20 cellular contexts compared by ENCODE assay signal in the genomic region with DNA sequence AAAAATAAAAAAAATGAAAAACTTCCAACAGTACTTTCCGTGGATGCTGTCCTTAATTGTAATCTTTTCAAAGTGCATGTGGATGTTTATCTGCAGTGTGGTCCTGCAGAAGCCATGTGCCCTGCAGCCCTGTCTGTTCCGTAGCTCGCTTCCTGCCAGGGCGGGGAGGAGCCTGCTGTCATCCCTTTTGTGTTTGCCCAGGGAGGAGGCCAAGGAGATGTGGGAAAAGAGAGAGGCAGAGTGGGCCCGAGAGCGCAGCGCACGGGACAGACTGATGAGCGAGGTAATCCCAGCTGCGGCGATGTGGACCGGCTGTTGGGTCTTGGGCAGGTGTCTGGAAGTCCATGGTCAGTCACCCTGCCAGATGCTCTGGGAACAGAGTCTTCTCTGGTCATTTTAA. TPM values are rescaled to one million over a fixed set of nuclear protein-coding genes. Genes with fewer than 3 reads are reported as not detected.
DNase-seq lines count a peak whose midpoint lies in the region; ATAC-seq and TF ChIP-seq lines count a peak whose summit lies in the region.
"Had no signal": no experiment of that assay in that cellular context is flagged by ENCODE, and none has a peak within 500 bp of the region (broad histone marks: within the 10 kb centered on the region; RNA-seq: fewer than 3 reads in every experiment).

No MANE protein-coding gene starts in this region.

- no peak for DNase-seq in activated T-cell treated with anti-CD3 and anti-CD28 coated beads, Interleukin-2, amount 50 U/mL, for 24 hours
- no peak for DNase-seq in activated T-cell treated with anti-CD3 and anti-CD28 coated beads, Interleukin-2, amount 50 U/mL, for 48 hours
- DNase-seq in EH (ENCODE audit: low read depth) (peak; percentile 42), neural progenitor cell (ENCODE audit: low spot score) (no peak), NK-92 (lab: John Stamatoyannopoulos, UW; ENCODE audit: unreplicated experiment) (no peak), hepatocyte (ENCODE audit: low spot score) (no peak)
- no peak for DNase-seq in effector memory CD8-positive, alpha-beta T cell
- no peak for DNase-seq in stimulated activated CD4-positive, alpha-beta T cell treated with anti-CD3 and anti-CD28 coated beads, Interleukin-2, amount 100 ng/mL, for 48 hours
- DNase-seq: AML-193, Caco-2, GF-D8, H9, Karpas-422, NCI-H1092, NCI-H1436 treated with DMSO at 0.1 percent for 48 hours, NCI-H2029, NCI-H526 had no signal

- no peaks in the 10 kb centered on the region for H3K9me3 Mint-ChIP-seq in activated T-cell treated with anti-CD3 and anti-CD28 coated beads, Interleukin-2, amount 50 U/mL, for 24 hours
- H3K9me3 Mint-ChIP-seq in effector memory CD8-positive, alpha-beta T cell: no peaks in the 10 kb centered on the region
- H3K9me3 Mint-ChIP-seq in neural progenitor cell: no peaks in the 10 kb centered on the region
- H3K9me3 Mint-ChIP-seq: H9, IgD-negative memory B cell had no signal

- H3K4me2 ChIP-seq in neural progenitor cell: no peak overlapping the region
- no peak overlapping the region for H3K4me2 ChIP-seq in hepatocyte

- no peaks in the 10 kb centered on the region for H3K9me2 ChIP-seq in hepatocyte (replicated peaks; ENCODE audit: insufficient read depth)

- H3K36me3 Mint-ChIP-seq in activated T-cell treated with anti-CD3 and anti-CD28 coated beads, Interleukin-2, amount 50 U/mL, for 24 hours (ENCODE audit: low read depth): peaks cover 99% of the 10 kb centered on the region
- H3K36me3 Mint-ChIP-seq in effector memory CD8-positive, alpha-beta T cell (ENCODE audit: insufficient read depth): peaks cover 40% of the 10 kb centered on the region
- H3K36me3 Mint-ChIP-seq in neural progenitor cell: peaks cover 25% of the 10 kb centered on the region

- H3K4me3 ChIP-seq in neural progenitor cell (no peak overlapping the region), hepatocyte (no peak overlapping the region)

- H3K9me3 ChIP-seq in neural progenitor cell (ENCODE audit: low read depth) (no peaks in the 10 kb centered on the region), hepatocyte (ENCODE audit: low read depth) (no peaks in the 10 kb centered on the region)
- H3K9me3 ChIP-seq: Caco-2 had no signal

- H4K20me1 ChIP-seq in neural progenitor cell (ENCODE audit: low read depth) (no peaks in the 10 kb centered on the region), hepatocyte (ENCODE audit: insufficient read depth, poor library complexity, severe bottlenecking) (no peaks in the 10 kb centered on the region)

- H2AFZ ChIP-seq in neural progenitor cell (replicated peaks) (no peak overlapping the region), hepatocyte (no peak overlapping the region)

- H3K36me3 ChIP-seq in neural progenitor cell (no peaks in the 10 kb centered on the region), hepatocyte (replicated peaks; ENCODE audit: insufficient read depth, low read depth) (no peaks in the 10 kb centered on the region)

- no peaks in the 10 kb centered on the region for H3F3A ChIP-seq in neural progenitor cell (ENCODE audit: low read depth)

- no peaks in the 10 kb centered on the region for H3K27me3 ChIP-seq in neural progenitor cell
- H3K27me3 ChIP-seq in hepatocyte: no peaks in the 10 kb centered on the region

- no peaks in the 10 kb centered on the region for H3K4me1 ChIP-seq in neural progenitor cell
- no peaks in the 10 kb centered on the region for H3K4me1 ChIP-seq in hepatocyte (ENCODE audit: insufficient read depth)
- H3K4me1 ChIP-seq: Caco-2 had no signal

- H3K27ac ChIP-seq in neural progenitor cell (no peak overlapping the region), hepatocyte (no peak overlapping the region)
- H3K27ac ChIP-seq: 22Rv1, HL-60 had no signal

- H3K4me1 Mint-ChIP-seq in activated T-cell treated with anti-CD3 and anti-CD28 coated beads, Interleukin-2, amount 50 U/mL, for 24 hours (ENCODE audit: low read depth): no peaks in the 10 kb centered on the region
- peaks cover 3 to 5% of the 10 kb centered on the region in 2 donors for H3K4me1 Mint-ChIP-seq in effector memory CD8-positive, alpha-beta T cell (ENCODE audit: low read depth in 2 of 2)
- H3K4me1 Mint-ChIP-seq in neural progenitor cell: peaks cover 2% of the 10 kb centered on the region
- H3K4me1 Mint-ChIP-seq: IgD-negative memory B cell had no signal

- H3K4me3 Mint-ChIP-seq in activated T-cell treated with anti-CD3 and anti-CD28 coated beads, Interleukin-2, amount 50 U/mL, for 24 hours: no peak overlapping the region
- H3K4me3 Mint-ChIP-seq in effector memory CD8-positive, alpha-beta T cell: no peak overlapping the region
- H3K4me3 Mint-ChIP-seq in neural progenitor cell: no peak overlapping the region
- H3K4me3 Mint-ChIP-seq: H9 had no signal

- 91% methylated on average over 12 of the region's 12 CpGs for whole genome bisulfite sequencing in hepatocyte (ENCODE audit: low lambda C conversion rate, missing lambda C conversion rate)

- peak overlapping the region; percentile 52 for H3K27ac Mint-ChIP-seq in activated T-cell treated with anti-CD3 and anti-CD28 coated beads, Interleukin-2, amount 50 U/mL, for 24 hours
- H3K27ac Mint-ChIP-seq in effector memory CD8-positive, alpha-beta T cell: peak overlapping the region; percentile 45 to 64
- peak overlapping the region; percentile 65 for H3K27ac Mint-ChIP-seq in neural progenitor cell
- H3K27ac Mint-ChIP-seq: IgD-negative memory B cell had no signal

- TF ChIP-seq CTCF in neural progenitor cell (IDR thresholded peaks at IDR 0.05): no peak
- TF ChIP-seq CTCF in hepatocyte (IDR thresholded peaks at IDR 0.05; ENCODE audit: poor library complexity): no peak

- H3K79me2 ChIP-seq in neural progenitor cell (ENCODE audit: low read depth): no peaks in the 10 kb centered on the region
- H3K79me2 ChIP-seq in hepatocyte: no peaks in the 10 kb centered on the region

- H3K9ac ChIP-seq in neural progenitor cell: no peak overlapping the region

- no peaks in the 10 kb centered on the region for H3K27me3 Mint-ChIP-seq in activated T-cell treated with anti-CD3 and anti-CD28 coated beads, Interleukin-2, amount 50 U/mL, for 24 hours
- no peaks in the 10 kb centered on the region for H3K27me3 Mint-ChIP-seq in effector memory CD8-positive, alpha-beta T cell
- peaks cover 6% of the 10 kb centered on the region for H3K27me3 Mint-ChIP-seq in neural progenitor cell (ENCODE audit: insufficient read depth, low read depth)
- H3K27me3 Mint-ChIP-seq: IgD-negative memory B cell had no signal

- ATAC-seq in effector memory CD8-positive, alpha-beta T cell (replicated peaks): no peak

RNA-seq across cellular contexts. Expression of a gene that starts 12.7 kb away (rescaled TPM):
- total RNA-seq in neural progenitor cell (ENCODE audit: low replicate concordance) (15.2 and 20.0 TPM in 2 replicates), hepatocyte (7.7 and 8.0 TPM in 2 replicates)
- 5.5 and 7.9 TPM in 2 replicates for polyA plus RNA-seq in hepatocyte

RNA-seq across cellular contexts. Expression of a gene that starts 32.4 kb away (rescaled TPM):
- total RNA-seq in neural progenitor cell (ENCODE audit: low replicate concordance) (16.6 and 24.0 TPM in 2 replicates), hepatocyte (24.9 and 28.4 TPM in 2 replicates)
- 25.3 and 33.4 TPM in 2 replicates for polyA plus RNA-seq in hepatocyte
